21 cellular contexts compared by ENCODE assay signal in genomic region chr7:30963842-30964241, GRCh38. TPM values are rescaled to one million over a fixed set of nuclear protein-coding genes. Genes with fewer than 3 reads are reported as not detected.
DNase-seq lines count a peak whose midpoint lies in the region; ATAC-seq, FAIRE-seq and TF ChIP-seq lines count a peak whose summit lies in the region.
"Had no signal": no experiment of that assay in that cellular context is flagged by ENCODE, and none has a peak within 500 bp of the region (broad histone marks: within the 10 kb centered on the region; RNA-seq: fewer than 3 reads in every experiment).

Gene GHRHR, plus strand, starts transcription at chr7:30963953. Its CDS starts 116 bp downstream, at chr7:30964069.

- TF ChIP-seq POLR2A in K562 (conservative IDR thresholded peaks at IDR 0.05) = no peak
- no peak for TF ChIP-seq POLR2A in sigmoid colon (IDR thresholded peaks at IDR 0.05)

- 2% methylated on average over 11 of the region's 11 CpGs for WGBS in K562 (ENCODE audit: insufficient coverage, low coverage, missing lambda C conversion rate)
- WGBS in sigmoid colon, 2 donors = 86 to 92% methylated on average over 11 of the region's 11 CpGs

- H3K79me2 ChIP-seq in K562 (ENCODE audit: control insufficient read depth, insufficient read depth, low read length) = no peaks in the 10 kb centered on the region; the same call in 2 of the 3 replicates

- ATAC-seq in K562 = peak; percentile 69

- TF ChIP-seq EP300 in K562 (IDR thresholded peaks at IDR 0.05; ENCODE audit: low read length) (no peak), sigmoid colon (IDR thresholded peaks at IDR 0.05) (no peak)

- H3K9me3 ChIP-seq in K562 (replicated peaks; ENCODE audit: control insufficient read depth, insufficient read depth, low read depth, low read length) = no peaks in the 10 kb centered on the region
- H3K9me3 ChIP-seq in sigmoid colon = no peaks in the 10 kb centered on the region
- H3K9me3 ChIP-seq: BE2C had no signal

- H3K9ac ChIP-seq in K562 (ENCODE audit: insufficient read depth in 1 of 2, low read depth in 2 of 2, low read length in 2 of 2) = peak within 1 kb of the TSS in 1 of 2 experiments; percentile 59; a peak in 2 of 4 replicates

- no peak for TF ChIP-seq CTCF in K562 (IDR thresholded peaks at IDR 0.05 in 2 of 3, conservative IDR thresholded peaks at IDR 0.05 in 1 of 3; ENCODE audit: insufficient read depth in 2 of 3, low read depth in 1 of 3, low read length in 3 of 3)
- no peak for TF ChIP-seq CTCF in sigmoid colon (IDR thresholded peaks at IDR 0.05)

- POLR2A ChIA-PET in K562 (lab: Yijun Ruan, JAX) = interaction anchor here (0.7 to 1.6 kb wide), 3 partner anchors 8 to 182 kb away, joined by 3 to 4 read pairs (median 3); no protein-coding TSS in a partner anchor

- no peak for TF ChIP-seq RAD21 in K562 (CRISPR knock-in tag; conservative IDR thresholded peaks at IDR 0.05 in 1 of 2, IDR thresholded peaks at IDR 0.05 in 1 of 2)

- H3K27me3 ChIP-seq in K562 (ENCODE audit: control insufficient read depth in 2 of 2, insufficient read depth in 2 of 2, low read length in 2 of 2) (peaks cover 8 to 37% of the 10 kb centered on the region in 2 experiments), sigmoid colon (no peaks in the 10 kb centered on the region)
- H3K27me3 ChIP-seq: BE2C had no signal

- no peak within 1 kb of the TSS for H3K27ac ChIP-seq in K562 (ENCODE audit: extremely low read depth, low read depth, low read length)
- H3K27ac ChIP-seq in sigmoid colon = no peak within 1 kb of the TSS

- no peaks in the 10 kb centered on the region for H4K20me1 ChIP-seq in K562 (replicated peaks; ENCODE audit: control insufficient read depth, insufficient read depth, low read length)

- peaks cover 0 to 4% of the 10 kb centered on the region in 2 experiments; a peak in 1 of 5 replicates for H3K4me1 ChIP-seq in K562 (replicated peaks in 1 of 2; ENCODE audit: control insufficient read depth in 2 of 2, insufficient read depth in 2 of 2, low read length in 2 of 2)
- no peaks in the 10 kb centered on the region for H3K4me1 ChIP-seq in sigmoid colon
- H3K4me1 ChIP-seq: BE2C had no signal

- H3K4me3 ChIP-seq in K562 (no peak within 1 kb of the TSS), sigmoid colon (no peak within 1 kb of the TSS)

- H2AFZ ChIP-seq in K562 (ENCODE audit: low read depth, low read length) = no peak within 1 kb of the TSS

- H3K4me2 ChIP-seq in K562 (ENCODE audit: insufficient read depth, low read length) = no peak within 1 kb of the TSS

- BruUV-seq in K562 (replicated peaks; lab: Mats Ljungman, UMichigan) = no TSS peak

- in situ Hi-C loops in K562 (cut with MboI) = no loop called here

- CTCF ChIA-PET in K562 (lab: Yijun Ruan, JAX; ENCODE audit: low intra/inter-chr PET ratio) = no interaction called here

- H3K9me1 ChIP-seq in K562 (ENCODE audit: control insufficient read depth, insufficient read depth, low read length) = no peaks in the 10 kb centered on the region

- DNase-seq in AG20443 (ENCODE audit: low spot score) = peak; percentile 5
- DNase-seq in K562 (ENCODE audit: extremely low read depth in 1 of 4, low spot score in 3 of 4) = no peak
- no peak for DNase-seq in mucosa of gallbladder (ENCODE audit: low spot score)
- peak; percentile 59 for DNase-seq in sigmoid colon
- DNase-seq in GM03348 (ENCODE audit: low spot score) = no peak
- no peak for DNase-seq in stimulated activated CD8-positive, alpha-beta memory T cell treated with anti-CD3 and anti-CD28 coated beads, Interleukin-4, amount 100 ng/mL, for 48 hours
- no peak for DNase-seq in NCI-H1930 (lab: John Stamatoyannopoulos, UW)
- DNase-seq: BE2C; C1 segment of cervical spinal cord; CD4-positive, CD25-positive, alpha-beta regulatory T cell; CD8-positive, alpha-beta memory T cell; COR-L47; GOT3; H7; IMR-90 had no signal

- intact Hi-C loops in K562 (cut with micrococcal nuclease) = no loop called here
- intact Hi-C loops in sigmoid colon (cut with DNase I) = no loop called here

- no peaks in the 10 kb centered on the region for H3K36me3 ChIP-seq in K562 (ENCODE audit: control insufficient read depth, insufficient read depth, low read length)
- no peaks in the 10 kb centered on the region for H3K36me3 ChIP-seq in sigmoid colon
- H3K36me3 ChIP-seq: BE2C had no signal

- no peak for FAIRE-seq in K562 (lab: Jason Lieb, UNC)
- FAIRE-seq: D721Med, G401.6, GM12892, GM18507, HTR-8/SVneo had no signal

TF ChIP-seq in K562, 482 proteins besides CTCF, POLR2A, EP300 and RAD21 (continues in another document):
- no peak for TF ChIP-seq NCOA6 (IDR thresholded peaks at IDR 0.05)
- TF ChIP-seq NCOA1 (IDR thresholded peaks at IDR 0.05; ENCODE audit: low read depth) = no peak
- TF ChIP-seq KLF16 (IDR thresholded peaks at IDR 0.05) = no peak
- TF ChIP-seq ZNF76 (CRISPR knock-in tag; IDR thresholded peaks at IDR 0.05; ENCODE audit: borderline replicate concordance) = no peak
- TF ChIP-seq CREB3L1 (IDR thresholded peaks at IDR 0.05; ENCODE audit: borderline replicate concordance, low read depth) = no peak
- no peak for TF ChIP-seq ZFP1 (CRISPR knock-in tag; IDR thresholded peaks at IDR 0.05)
- TF ChIP-seq ILK (tag; IDR thresholded peaks at IDR 0.05; ENCODE audit: borderline replicate concordance, low read depth) = no peak
- no peak for TF ChIP-seq ZNF140 (CRISPR knock-in tag; IDR thresholded peaks at IDR 0.05)
- no peak for TF ChIP-seq GTF2B (IDR thresholded peaks at IDR 0.05; ENCODE audit: extremely low read depth, insufficient read length)

RNA-seq across cellular contexts. Expression of gene GHRHR, which starts in this region (rescaled TPM):
- total RNA-seq in K562 (2011; cell fraction: chromatin; rRNA removed; ENCODE audit: low replicate concordance) = not detected in 2 replicates
- total RNA-seq in K562 (2011; cell fraction: nucleolus; rRNA removed) = not detected in 2 replicates
- not detected in 2 replicates for total RNA-seq in K562 (2011; cell fraction: nucleoplasm; rRNA removed)
- 0.61 TPM in 1 of 2 replicates, not detected in the other for total RNA-seq in K562 (2014; rRNA removed)
- total RNA-seq in K562 (2014; rRNA removed; fragmentation: Illumina TruSeq; extraction: Trizol) = not detected in 2 replicates
- not detected in 2 replicates for total RNA-seq in K562 (2015; rRNA removed; fragmentation: Illumina TruSeq; extraction: Trizol)
- total RNA-seq in K562 (2021) = not detected in 2 replicates
- polyA plus RNA-seq in K562 (2011; rRNA removed) = not detected in 2 replicates
- polyA plus RNA-seq in K562 (2011; cell fraction: cytosol; rRNA removed) = not detected in 2 replicates
- polyA plus RNA-seq in K562 (2011; cell fraction: nucleus; rRNA removed) = 0.25 TPM in 1 of 2 replicates, not detected in the other
- not detected in 2 replicates for polyA plus RNA-seq in K562 (2012)
- polyA plus RNA-seq in K562 (2014; fragmentation: Illumina TruSeq; extraction: Trizol) = not detected in 2 replicates
- polyA plus RNA-seq in K562 (2014; fragmentation: Nextera tagmentation; extraction: Ambion mirVana) = not detected
- polyA plus RNA-seq in K562 (2014; rRNA removed) = not detected in 2 replicates
- not detected in 2 replicates for polyA minus RNA-seq in K562 (2011; rRNA and poly(A)+ RNA removed)
- polyA minus RNA-seq in K562 (2011; cell fraction: cytosol; rRNA and poly(A)+ RNA removed) = not detected in 2 replicates
- polyA minus RNA-seq in K562 (2011; cell fraction: nucleus; rRNA and poly(A)+ RNA removed) = not detected in 2 replicates
- total RNA-seq in mucosa of gallbladder = 12.3 TPM
- not detected for total RNA-seq in sigmoid colon
- polyA plus RNA-seq in sigmoid colon = not detected
- total RNA-seq: A172; CD4-positive, CD25-positive, alpha-beta regulatory T cell; CD8-positive, alpha-beta memory T cell; IMR-90 had no signal
- polyA plus RNA-seq: CD4-positive, CD25-positive, alpha-beta regulatory T cell; CD8-positive, alpha-beta memory T cell; IMR-90 had no signal

Comparison
In these comparisons a context has a peak if more than half of its experiments do, and no peak if none do; other contexts are left out.
1. Peak in ATAC-seq in K562; RNA of the gene not detected or under 1 TPM.
2. Peak in DNase-seq in sigmoid colon; RNA of the gene not detected or under 1 TPM.